Comparison of ENCODE assay signal across 13 cellular contexts in genomic region chr17:45318561-45319230, GRCh38.
DNase-seq lines count a peak whose midpoint lies in the region; ATAC-seq and TF ChIP-seq lines count a peak whose summit lies in the region.
"Had no signal": no experiment of that assay in that cellular context is flagged by ENCODE, and none has a peak within 500 bp of the region (broad histone marks: within the 10 kb centered on the region; RNA-seq: fewer than 3 reads in every experiment).

No MANE protein-coding gene starts in this region.

- DNase-seq in T-helper 1 cell (no peak), RWPE2 (ENCODE audit: low spot score) (no peak), epithelial cell of esophagus (ENCODE audit: low read depth) (peak; percentile 57), ecto neural progenitor cell (ENCODE audit: low spot score) (no peak), NCI-H2227 treated with DMSO at 0.1 percent for 48 hours (lab: John Stamatoyannopoulos, UW) (no peak)
- DNase-seq: activated CD4-positive, alpha-beta T cell treated with anti-CD3 and anti-CD28 coated beads, Interleukin-2, amount 50 U/mL, for 4 hours; heart left ventricle; NCI-H1417 treated with DMSO at 0.1 percent for 48 hours; upper lobe of right lung had no signal

- H3K27me3 Mint-ChIP-seq in T-helper 1 cell treated with Interleukin-12 subunit alpha and Interleukin-12 subunit beta and Interleukin-4 antibody, amounts not matched to agents 30 μg/mL and 1 μg/mL, for 36 hours (ENCODE audit: low read depth): no peaks in the 10 kb centered on the region

- no peaks in the 10 kb centered on the region; the same call in 1 of the 2 replicates for H3K36me3 ChIP-seq in RWPE2 (ENCODE audit: low read depth)
- H3K36me3 ChIP-seq: heart left ventricle, neutrophil, upper lobe of right lung had no signal

- H3K4me3 Mint-ChIP-seq in T-helper 1 cell treated with Interleukin-12 subunit alpha and Interleukin-12 subunit beta and Interleukin-4 antibody, amounts not matched to agents 30 μg/mL and 1 μg/mL, for 36 hours: peak overlapping the region; percentile 76

- H3K9me3 ChIP-seq in RWPE2 (ENCODE audit: severe bottlenecking): no peaks in the 10 kb centered on the region
- H3K9me3 ChIP-seq: heart left ventricle, neutrophil, upper lobe of right lung had no signal

- peak overlapping the region; percentile 8 for H3K27ac Mint-ChIP-seq in T-helper 1 cell treated with Interleukin-12 subunit alpha and Interleukin-12 subunit beta and Interleukin-4 antibody, amounts not matched to agents 30 μg/mL and 1 μg/mL, for 36 hours

- no peaks in the 10 kb centered on the region for H3K27me3 ChIP-seq in RWPE2 (ENCODE audit: insufficient read depth, poor library complexity, severe bottlenecking)
- H3K27me3 ChIP-seq: heart left ventricle, upper lobe of right lung had no signal

- H3K4me3 ChIP-seq in RWPE2 (ENCODE audit: severe bottlenecking) (no peak overlapping the region), epithelial cell of esophagus (ENCODE audit: low read length) (no peak overlapping the region), skin epidermis (no peak overlapping the region)
- H3K4me3 ChIP-seq: upper lobe of right lung had no signal

- peaks cover 23% of the 10 kb centered on the region for H3K36me3 Mint-ChIP-seq in T-helper 1 cell treated with Interleukin-12 subunit alpha and Interleukin-12 subunit beta and Interleukin-4 antibody, amounts not matched to agents 30 μg/mL and 1 μg/mL, for 36 hours (ENCODE audit: low read depth)

- no peaks in the 10 kb centered on the region for H3K9me3 Mint-ChIP-seq in T-helper 1 cell treated with Interleukin-12 subunit alpha and Interleukin-12 subunit beta and Interleukin-4 antibody, amounts not matched to agents 30 μg/mL and 1 μg/mL, for 36 hours

- H3K4me1 ChIP-seq in RWPE2 (ENCODE audit: insufficient read depth, poor library complexity, severe bottlenecking): peaks cover 50% of the 10 kb centered on the region

- peak overlapping the region; percentile 98 for H3K27ac ChIP-seq in RWPE2 (ENCODE audit: poor library complexity, severe bottlenecking)
- H3K27ac ChIP-seq in skin epidermis: peak overlapping the region in 19 of 21 experiments; percentile 19 to 92 (median 74)

- ATAC-seq in RWPE2 (ENCODE audit: low read depth): peak; percentile 5; the same call in 2 of the 3 replicates
- no peak for ATAC-seq in HG03520 (IDR thresholded peaks at IDR 0.05; ENCODE audit: unreplicated experiment)
- ATAC-seq: heart left ventricle, upper lobe of right lung had no signal

- peaks cover 54% of the 10 kb centered on the region for H3K4me1 Mint-ChIP-seq in T-helper 1 cell treated with Interleukin-12 subunit alpha and Interleukin-12 subunit beta and Interleukin-4 antibody, amounts not matched to agents 30 μg/mL and 1 μg/mL, for 36 hours (ENCODE audit: low read depth)

- TF ChIP-seq CTCF in RWPE2 (IDR thresholded peaks at IDR 0.05; ENCODE audit: poor library complexity, severe bottlenecking) (no peak), epithelial cell of esophagus (IDR thresholded peaks at IDR 0.05; ENCODE audit: insufficient read depth, low read depth, low read length, missing control alignments) (no peak)
